Comparison of ENCODE assay signal across 28 cellular contexts in genomic region chrX:73863852-73864251, GRCh38.
"Had no signal": no experiment of that assay in that cellular context is flagged by ENCODE, and none has a peak within 500 bp of the region (broad histone marks: within the 10 kb centered on the region; RNA-seq: fewer than 3 reads in every experiment).

No MANE protein-coding gene starts in this region.

- H3K27ac ChIP-seq: stomach, suprapubic skin, testis, thoracic aorta, thyroid gland, tibial artery, tibial nerve, transverse colon, upper lobe of left lung, upper lobe of right lung, uterus, vagina had no signal

- H3K27me3 Mint-ChIP-seq: stimulated activated naive CD8-positive, alpha-beta T cell treated with anti-CD3 and anti-CD28 coated beads, Interleukin-15, amount 100 ng/mL, for 72 hours; stimulated activated naive CD8-positive, alpha-beta T cell treated with anti-CD3 and anti-CD28 coated beads, Interleukin-15, Interleukin-2, amounts not matched to agents 100 ng/mL and 50 ng/mL, for 24 hours; type B pancreatic cell had no signal

- H3K36me3 ChIP-seq: stomach, suprapubic skin, thoracic aorta, thyroid gland, tibial artery, tibial nerve, transverse colon, upper lobe of left lung, upper lobe of right lung, uterus, vagina had no signal

- H3K27me3 ChIP-seq: stomach, suprapubic skin, testis, thyroid gland, tibial artery, transverse colon, upper lobe of left lung, upper lobe of right lung, uterus, vagina had no signal

- DNase-seq: stimulated activated CD4-positive, alpha-beta T cell treated with anti-CD3 and anti-CD28 coated beads, Interleukin-2, amount 100 ng/mL, for 48 hours; stimulated activated CD4-positive, alpha-beta T cell treated with anti-CD3 and anti-CD28 coated beads, Interleukin-4, amount 100 ng/mL, for 1 hour; stimulated activated CD4-positive, alpha-beta T cell treated with anti-CD3 and anti-CD28 coated beads, Interleukin-4, amount 100 ng/mL, for 24 hours; stimulated activated CD4-positive, alpha-beta T cell treated with anti-CD3 and anti-CD28 coated beads, Interleukin-4, amount 100 ng/mL, for 4 hours; stimulated activated CD8-positive, alpha-beta memory T cell treated with anti-CD3 and anti-CD28 coated beads, Interleukin-4, amount 100 ng/mL, for 48 hours; stimulated activated naive B cell treated with anti-CD40 and anti-IgM and Interleukin-4, amounts not matched to agents 10 μg/mL and 1 μg/mL and 100 μg/mL, for 72 hours; stimulated activated naive CD4-positive, alpha-beta T cell; stimulated activated naive CD4-positive, alpha-beta T cell treated with Interleukin-2 at 50 U/mL for 16 hours; stimulated activated naive CD8-positive, alpha-beta T cell treated with anti-CD3 and anti-CD28 coated beads, Interleukin-15, amount 100 ng/mL, for 72 hours; stimulated activated naive CD8-positive, alpha-beta T cell treated with anti-CD3 and anti-CD28 coated beads, Interleukin-15, Interleukin-2, amounts not matched to agents 100 U/mL and 50 U/mL, for 24 hours; stomach; substantia nigra; testis; thyroid gland; tibial artery; transverse colon; trophoblast cell; upper lobe of left lung; upper lobe of right lung; uterus had no signal

- H3K9me3 ChIP-seq: stomach, suprapubic skin, testis, thoracic aorta, thyroid gland, tibial nerve, transverse colon, upper lobe of left lung, upper lobe of right lung, uterus had no signal

- H3K4me1 ChIP-seq: stomach, suprapubic skin, testis, thyroid gland, tibial artery, tibial nerve, transverse colon, upper lobe of left lung, upper lobe of right lung, uterus, vagina had no signal

- H3K9me3 Mint-ChIP-seq: stimulated activated naive CD8-positive, alpha-beta T cell treated with anti-CD3 and anti-CD28 coated beads, Interleukin-15, amount 100 ng/mL, for 72 hours; stimulated activated naive CD8-positive, alpha-beta T cell treated with anti-CD3 and anti-CD28 coated beads, Interleukin-15, Interleukin-2, amounts not matched to agents 100 ng/mL and 50 ng/mL, for 24 hours; type B pancreatic cell had no signal

- H3K4me3 Mint-ChIP-seq: stimulated activated effector memory CD8-positive, alpha-beta T cell treated with anti-CD3 and anti-CD28 coated beads, Interleukin-12 subunit alpha, Interleukin-12 subunit beta, amount 100 ng/mL, for 72 hours; stimulated activated memory B cell treated with anti-CD40 and anti-IgM and Interleukin-4, amounts not matched to agents 10 μg/mL and 1 μg/mL and 100 μg/mL, for 72 hours; stimulated activated naive B cell treated with anti-CD40 and anti-IgM and Interleukin-4, amounts not matched to agents 10 μg/mL and 1 μg/mL and 100 μg/mL, for 72 hours; stimulated activated naive CD8-positive, alpha-beta T cell treated with anti-CD3 and anti-CD28 coated beads, Interleukin-15, amount 100 ng/mL, for 72 hours; stimulated activated naive CD8-positive, alpha-beta T cell treated with anti-CD3 and anti-CD28 coated beads, Interleukin-15, Interleukin-2, amounts not matched to agents 100 ng/mL and 50 ng/mL, for 24 hours; type B pancreatic cell had no signal

- H3K4me1 Mint-ChIP-seq: stimulated activated effector memory CD8-positive, alpha-beta T cell treated with anti-CD3 and anti-CD28 coated beads, Interleukin-12 subunit alpha, Interleukin-12 subunit beta, amount 100 ng/mL, for 72 hours; stimulated activated memory B cell treated with anti-CD40 and anti-IgM and Interleukin-4, amounts not matched to agents 10 μg/mL and 1 μg/mL and 100 μg/mL, for 72 hours; stimulated activated naive B cell treated with anti-CD40 and anti-IgM and Interleukin-4, amounts not matched to agents 10 μg/mL and 1 μg/mL and 100 μg/mL, for 72 hours; stimulated activated naive CD8-positive, alpha-beta T cell treated with anti-CD3 and anti-CD28 coated beads, Interleukin-15, amount 100 ng/mL, for 72 hours had no signal

- H3K4me3 ChIP-seq: stomach, suprapubic skin, testis, thoracic aorta, thyroid gland, tibial artery, tibial nerve, transverse colon, upper lobe of left lung, upper lobe of right lung, uterus, vagina had no signal

- H3K36me3 Mint-ChIP-seq: stimulated activated effector memory CD8-positive, alpha-beta T cell treated with anti-CD3 and anti-CD28 coated beads, Interleukin-12 subunit alpha, Interleukin-12 subunit beta, amount 100 ng/mL, for 72 hours; type B pancreatic cell had no signal

- ATAC-seq: stimulated activated effector memory CD8-positive, alpha-beta T cell treated with anti-CD3 and anti-CD28 coated beads, Interleukin-12 subunit alpha, Interleukin-12 subunit beta, amount 100 ng/mL, for 72 hours; stimulated activated memory B cell treated with anti-CD40 and anti-IgM and Interleukin-4, amounts not matched to agents 10 μg/mL and 1 μg/mL and 100 μg/mL, for 72 hours; stimulated activated naive B cell treated with anti-CD40 and anti-IgM and Interleukin-4, amounts not matched to agents 10 μg/mL and 1 μg/mL and 100 μg/mL, for 72 hours; stimulated activated naive CD8-positive, alpha-beta T cell treated with anti-CD3 and anti-CD28 coated beads, Interleukin-15, amount 100 ng/mL, for 72 hours; stimulated activated naive CD8-positive, alpha-beta T cell treated with anti-CD3 and anti-CD28 coated beads, Interleukin-15, Interleukin-2, amounts not matched to agents 100 U/mL and 50 U/mL, for 24 hours; upper lobe of right lung had no signal

- H3K27ac Mint-ChIP-seq: stimulated activated effector memory CD8-positive, alpha-beta T cell treated with anti-CD3 and anti-CD28 coated beads, Interleukin-12 subunit alpha, Interleukin-12 subunit beta, amount 100 ng/mL, for 72 hours; stimulated activated memory B cell treated with anti-CD40 and anti-IgM and Interleukin-4, amounts not matched to agents 10 μg/mL and 1 μg/mL and 100 μg/mL, for 72 hours; stimulated activated naive B cell treated with anti-CD40 and anti-IgM and Interleukin-4, amounts not matched to agents 10 μg/mL and 1 μg/mL and 100 μg/mL, for 72 hours; stimulated activated naive CD8-positive, alpha-beta T cell treated with anti-CD3 and anti-CD28 coated beads, Interleukin-15, amount 100 ng/mL, for 72 hours; stimulated activated naive CD8-positive, alpha-beta T cell treated with anti-CD3 and anti-CD28 coated beads, Interleukin-15, Interleukin-2, amounts not matched to agents 100 ng/mL and 50 ng/mL, for 24 hours had no signal
